8 cellular contexts compared by ENCODE assay signal in the genomic region with DNA sequence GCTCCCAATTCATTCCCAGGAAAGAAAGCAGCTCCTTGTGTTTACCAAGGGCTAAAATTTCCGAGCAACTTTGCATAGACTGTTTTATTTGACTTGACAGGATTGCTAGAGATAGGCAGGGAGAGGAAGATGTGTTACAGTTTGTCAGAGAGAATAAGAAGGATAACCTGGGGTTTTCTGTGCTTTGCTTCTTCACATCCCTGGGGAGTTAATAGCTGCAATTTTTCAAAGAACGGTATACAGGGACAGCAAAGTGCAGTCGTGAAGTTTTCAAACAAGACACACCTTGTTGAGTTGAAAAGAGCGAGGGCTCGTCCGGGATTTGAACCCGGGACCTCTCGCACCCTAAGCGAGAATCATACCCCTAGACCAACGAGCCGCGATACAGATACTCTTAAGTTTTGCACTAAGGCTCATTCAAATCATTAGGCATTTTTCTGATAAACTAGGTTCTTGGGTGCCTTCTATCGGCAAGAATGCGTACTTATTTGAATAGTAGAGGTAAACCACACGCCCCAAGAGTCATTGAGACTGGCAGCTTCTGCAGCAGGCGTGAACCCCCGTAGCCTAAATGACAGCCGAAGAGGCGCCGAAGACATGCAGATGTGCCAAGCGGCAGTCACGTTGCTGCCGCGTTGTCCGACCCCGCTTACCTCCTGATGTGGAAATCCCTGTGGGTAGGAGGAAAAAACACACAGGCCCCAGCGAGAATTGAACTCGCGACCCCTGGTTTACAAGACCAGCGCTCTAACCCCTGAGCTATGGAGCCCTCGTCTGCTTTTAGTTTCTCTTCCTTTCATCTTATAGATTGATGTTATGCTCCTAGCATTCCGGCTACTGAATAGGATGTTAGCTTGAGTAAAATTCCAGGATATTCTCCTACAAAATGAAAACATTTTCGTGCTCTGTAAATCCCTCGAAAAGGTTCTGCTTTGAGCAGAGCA. TPM values are rescaled to one million over a fixed set of nuclear protein-coding genes. Genes with fewer than 3 reads are reported as not detected.
DNase-seq lines count a peak whose midpoint lies in the region; ATAC-seq and TF ChIP-seq lines count a peak whose summit lies in the region.

No MANE protein-coding gene starts in this region.

- DNase-seq in AG09319 (ENCODE audit: extremely low read depth, low read depth), result peak; percentile 98
- peak; percentile 97 for DNase-seq in NCI-H226
- DNase-seq in activated CD4-positive, CD25-positive, alpha-beta regulatory T cell treated with anti-CD3 and anti-CD28 coated beads, Interleukin-2, amount 50 U/mL, for 16 hours (ENCODE audit: low read depth, low spot score), result peak; percentile 71
- DNase-seq in cerebellum (ENCODE audit: low spot score), result peak; percentile 79
- DNase-seq in kidney epithelial cell (ENCODE audit: low read depth), result peak; percentile 88
- DNase-seq in stimulated activated CD4-positive, alpha-beta T cell treated with anti-CD3 and anti-CD28 coated beads, Interleukin-15, amount 100 ng/mL, for 24 hours, result peak; percentile 91

- no peaks in the 10 kb centered on the region for H3K27me3 ChIP-seq in kidney epithelial cell (ENCODE audit: control insufficient read depth, insufficient read depth, low read length)

- no peaks in the 10 kb centered on the region for H3K36me3 ChIP-seq in kidney epithelial cell (ENCODE audit: control insufficient read depth, insufficient read depth, low read length)

- peak overlapping the region; percentile 45 for H3K4me3 ChIP-seq in kidney epithelial cell (ENCODE audit: low read depth, low read length)

- TF ChIP-seq CTCF in AG09319 (IDR thresholded peaks at IDR 0.05; ENCODE audit: low read depth, low read length) (peak; percentile 65), kidney epithelial cell (IDR thresholded peaks at IDR 0.05; ENCODE audit: insufficient read depth, low read length, poor library complexity, severe bottlenecking) (peak; percentile 59)

- ATAC-seq in GM18909 (IDR thresholded peaks at IDR 0.05; ENCODE audit: poor library complexity, unreplicated experiment) (peak; percentile 67), HG03196 (IDR thresholded peaks at IDR 0.05; ENCODE audit: unreplicated experiment) (peak; percentile 66)

RNA-seq across cellular contexts. Expression of a gene that starts 22.2 kb away (rescaled TPM):
- total RNA-seq in cerebellum (not detected), kidney epithelial cell (not detected in 2 replicates)

RNA-seq across cellular contexts. Expression of a gene that starts 25.6 kb away (rescaled TPM):
- total RNA-seq in cerebellum (not detected), kidney epithelial cell (not detected in 2 replicates)

RNA-seq across cellular contexts. Expression of a gene that starts 28.1 kb away (rescaled TPM):
- not detected for total RNA-seq in cerebellum
- not detected in 2 replicates for total RNA-seq in kidney epithelial cell

RNA-seq across cellular contexts. Expression of a gene that starts 52.5 kb away (rescaled TPM):
- total RNA-seq in cerebellum, result not detected
- total RNA-seq in kidney epithelial cell, result not detected in 2 replicates

Comparison
In these comparisons a context has a peak if more than half of its experiments do, and no peak if none do; other contexts are left out.
1. Peak in every context shown above with its lines: DNase-seq, ATAC-seq and H3K4me3 ChIP-seq.